In genomic region chr15:74132681-74133070, GRCh38 we compare ENCODE assay signal across 4 cellular contexts.
TF ChIP-seq lines count a peak whose summit lies in the region.

No MANE protein-coding gene starts in this region.

TF ChIP-seq in GM12891, 5 proteins besides CTCF, POLR2A, EP300 and RAD21:
- TF ChIP-seq TAF1 (IDR thresholded peaks at IDR 0.05; ENCODE audit: low read depth, low read length): no peak
- TF ChIP-seq PAX5 (IDR thresholded peaks at IDR 0.05; ENCODE audit: insufficient read depth, low read length, severe bottlenecking): no peak
- TF ChIP-seq POU2F2 (IDR thresholded peaks at IDR 0.05; ENCODE audit: low read depth, low read length): no peak
- TF ChIP-seq SPI1 (IDR thresholded peaks at IDR 0.05; ENCODE audit: low read depth, low read length): no peak
- no peak for TF ChIP-seq POLR2AphosphoS5 (IDR thresholded peaks at IDR 0.05; ENCODE audit: low read depth, low read length)

TF ChIP-seq in IMR-90, 13 proteins besides CTCF, POLR2A, EP300 and RAD21:
- TF ChIP-seq FOS (IDR thresholded peaks at IDR 0.05; ENCODE audit: low read depth, low read length) (no peak), ELK1 (IDR thresholded peaks at IDR 0.05; ENCODE audit: borderline replicate concordance, low read depth, low read length) (no peak), MXI1 (IDR thresholded peaks at IDR 0.05; ENCODE audit: borderline replicate concordance, low read depth, low read length) (no peak), CEBPB (IDR thresholded peaks at IDR 0.05; ENCODE audit: low read depth, low read length) (no peak), MAFK (IDR thresholded peaks at IDR 0.05; ENCODE audit: low read depth, low read length) (peak; percentile 29; the same call in 1 of the 2 replicates)

TF ChIP-seq in endothelial cell of umbilical vein, 7 proteins besides CTCF, POLR2A, EP300 and RAD21:
- peak; percentile 48 for TF ChIP-seq EZH2 (IDR thresholded peaks at IDR 0.05; ENCODE audit: borderline replicate concordance, low read depth, low read length, severe bottlenecking)
- TF ChIP-seq MAX (IDR thresholded peaks at IDR 0.05; ENCODE audit: insufficient read depth, insufficient read length): no peak
TF ChIP-seq in endothelial cell of umbilical vein: peak in this region for 1.

TF ChIP-seq in neural cell, 6 proteins besides CTCF, POLR2A, EP300 and RAD21:
- TF ChIP-seq POLR2AphosphoS5 (IDR thresholded peaks at IDR 0.05) (peak; percentile 60), EZH2 (IDR thresholded peaks at IDR 0.05; ENCODE audit: borderline replicate concordance, insufficient read depth, low read length, poor library complexity, severe bottlenecking) (no peak), SMC3 (conservative IDR thresholded peaks at IDR 0.05; ENCODE audit: poor library complexity) (no peak), REST (IDR thresholded peaks at IDR 0.05; ENCODE audit: borderline replicate concordance) (no peak), TAF1 (IDR thresholded peaks at IDR 0.05; ENCODE audit: low read depth) (peak; percentile 43)
TF ChIP-seq in neural cell: peak in this region for 2.
